ENCODE assay signal across 1 cellular context in the genomic region with DNA sequence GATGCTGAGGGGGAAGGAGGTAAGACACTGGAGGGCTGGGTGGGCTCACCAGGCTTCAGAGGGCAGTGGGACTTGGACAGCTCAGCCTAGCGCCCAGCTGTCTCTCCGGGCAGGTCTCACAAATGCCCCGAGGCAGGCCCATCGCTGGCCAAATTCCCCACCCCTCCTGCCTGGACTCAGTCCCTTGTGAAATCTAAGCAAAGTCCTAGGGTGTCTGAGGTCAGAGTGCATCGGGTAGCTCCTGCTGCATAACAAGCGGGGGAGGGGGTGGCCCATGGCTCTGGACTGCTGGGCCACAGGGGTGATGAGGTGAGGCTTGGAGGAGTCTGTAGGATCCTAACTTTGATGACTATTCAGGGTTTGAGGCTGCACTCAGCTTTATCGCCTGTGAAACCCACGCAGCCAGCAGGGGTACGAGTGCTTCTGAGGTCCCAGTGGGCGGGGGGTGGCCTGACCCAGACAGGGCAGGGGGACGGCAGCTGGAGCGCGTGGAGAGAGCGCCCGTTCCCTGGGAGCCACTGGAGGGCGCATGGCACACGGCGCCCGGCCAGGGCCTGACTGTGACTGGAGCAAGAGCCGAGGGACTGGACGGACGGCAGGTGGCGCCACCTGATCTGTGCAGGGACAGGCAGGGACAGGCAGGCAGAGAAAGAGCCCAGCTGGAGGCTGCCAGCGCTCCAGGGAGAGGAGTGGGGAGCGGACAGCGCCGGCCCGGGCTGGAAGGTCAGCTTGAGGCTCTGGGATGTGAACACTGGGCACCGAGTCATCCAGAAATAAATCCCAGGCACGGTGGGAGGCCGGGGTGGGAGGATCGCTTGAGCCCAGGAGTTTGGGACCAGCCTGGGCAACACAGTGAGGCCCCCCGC.
TF ChIP-seq lines count a peak whose summit lies in the region.

No MANE protein-coding gene starts in this region.

TF ChIP-seq in K562, 482 proteins besides CTCF, POLR2A, EP300 and RAD21 (continued from another document and continues in another):
- 0 out of 2 replicates have a peak, but pooled peaks have one; percentile 10 for TF ChIP-seq PKNOX1 (IDR thresholded peaks at IDR 0.05)
- no peak for TF ChIP-seq ZNF699 (CRISPR knock-in tag; IDR thresholded peaks at IDR 0.05; ENCODE audit: insufficient replicate concordance)
- TF ChIP-seq, protein P1, sequence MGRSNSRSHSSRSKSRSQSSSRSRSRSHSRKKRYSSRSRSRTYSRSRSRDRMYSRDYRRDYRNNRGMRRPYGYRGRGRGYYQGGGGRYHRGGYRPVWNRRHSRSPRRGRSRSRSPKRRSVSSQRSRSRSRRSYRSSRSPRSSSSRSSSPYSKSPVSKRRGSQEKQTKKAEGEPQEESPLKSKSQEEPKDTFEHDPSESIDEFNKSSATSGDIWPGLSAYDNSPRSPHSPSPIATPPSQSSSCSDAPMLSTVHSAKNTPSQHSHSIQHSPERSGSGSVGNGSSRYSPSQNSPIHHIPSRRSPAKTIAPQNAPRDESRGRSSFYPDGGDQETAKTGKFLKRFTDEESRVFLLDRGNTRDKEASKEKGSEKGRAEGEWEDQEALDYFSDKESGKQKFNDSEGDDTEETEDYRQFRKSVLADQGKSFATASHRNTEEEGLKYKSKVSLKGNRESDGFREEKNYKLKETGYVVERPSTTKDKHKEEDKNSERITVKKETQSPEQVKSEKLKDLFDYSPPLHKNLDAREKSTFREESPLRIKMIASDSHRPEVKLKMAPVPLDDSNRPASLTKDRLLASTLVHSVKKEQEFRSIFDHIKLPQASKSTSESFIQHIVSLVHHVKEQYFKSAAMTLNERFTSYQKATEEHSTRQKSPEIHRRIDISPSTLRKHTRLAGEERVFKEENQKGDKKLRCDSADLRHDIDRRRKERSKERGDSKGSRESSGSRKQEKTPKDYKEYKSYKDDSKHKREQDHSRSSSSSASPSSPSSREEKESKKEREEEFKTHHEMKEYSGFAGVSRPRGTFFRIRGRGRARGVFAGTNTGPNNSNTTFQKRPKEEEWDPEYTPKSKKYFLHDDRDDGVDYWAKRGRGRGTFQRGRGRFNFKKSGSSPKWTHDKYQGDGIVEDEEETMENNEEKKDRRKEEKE (IDR thresholded peaks at IDR 0.05; ENCODE audit: borderline replicate concordance in 1 of 2, control insufficient read depth in 1 of 2, low read depth in 2 of 2, low read length in 1 of 2) = no peak
- peak; percentile 58; the same call in 1 of the 2 replicates for TF ChIP-seq ZKSCAN1 (IDR thresholded peaks at IDR 0.05; ENCODE audit: low read depth, low read length)
- TF ChIP-seq ELF4 (CRISPR knock-in tag; IDR thresholded peaks at IDR 0.05) = no peak
- peak; percentile 45; the same call in 1 of the 2 replicates for TF ChIP-seq ZNF121 (CRISPR knock-in tag; conservative IDR thresholded peaks at IDR 0.05)
- TF ChIP-seq SAP30 (IDR thresholded peaks at IDR 0.05; ENCODE audit: borderline replicate concordance, insufficient read depth, low read depth, low read length, poor library complexity, severe bottlenecking) = no peak
- TF ChIP-seq NR3C1 (CRISPR knock-in tag; IDR thresholded peaks at IDR 0.05) = no peak
- TF ChIP-seq L3MBTL2 (IDR thresholded peaks at IDR 0.05) = peak; percentile 35; the same call in 1 of the 2 replicates
- TF ChIP-seq EP400 (IDR thresholded peaks at IDR 0.05) = no peak
- no peak for TF ChIP-seq COPS2 (conservative IDR thresholded peaks at IDR 0.05)
- TF ChIP-seq MAZ (CRISPR knock-in tag; conservative IDR thresholded peaks at IDR 0.05 in 1 of 2, IDR thresholded peaks at IDR 0.05 in 1 of 2) = peak; percentile 57 to 94
- 0 out of 2 replicates have a peak, but pooled peaks have one; percentile 31 for TF ChIP-seq CBFA2T2 (conservative IDR thresholded peaks at IDR 0.05)
- TF ChIP-seq ZNF655 (CRISPR knock-in tag; IDR thresholded peaks at IDR 0.05) = no peak
- no peak for TF ChIP-seq ZSCAN32 (CRISPR knock-in tag; IDR thresholded peaks at IDR 0.05)
- TF ChIP-seq ZNF274 (IDR thresholded peaks at IDR 0.05; ENCODE audit: borderline replicate concordance, low read depth, low read length) = no peak
- peak; percentile 70 for TF ChIP-seq POLR2G (IDR thresholded peaks at IDR 0.05; ENCODE audit: low read depth, low read length)
- no peak for TF ChIP-seq VEZF1 (CRISPR knock-in tag; IDR thresholded peaks at IDR 0.05)
- peak; percentile 55 for TF ChIP-seq NFIC (IDR thresholded peaks at IDR 0.05)
- 0 out of 2 replicates have a peak, but pooled peaks have one; percentile 55 for TF ChIP-seq ZNF384 (IDR thresholded peaks at IDR 0.05; ENCODE audit: low read depth, low read length)
- TF ChIP-seq ZNF740 (CRISPR knock-in tag; IDR thresholded peaks at IDR 0.05) = peak; percentile 86
- TF ChIP-seq ZNF740 (tag; IDR thresholded peaks at IDR 0.05) = no peak
- no peak for TF ChIP-seq U2AF2 (optimal IDR thresholded peaks at IDR 0.05; ENCODE audit: low read depth, low read length)
- TF ChIP-seq SMC3 (conservative IDR thresholded peaks at IDR 0.05; ENCODE audit: insufficient read depth, low read depth, low read length) = peak; percentile 100
- peak; percentile 61; the same call in 1 of the 2 replicates for TF ChIP-seq JUND (IDR thresholded peaks at IDR 0.05; ENCODE audit: borderline replicate concordance, low read depth, low read length)
- no peak; the same call in 2 of the 3 replicates for TF ChIP-seq JUND (tag; IDR thresholded peaks at IDR 0.05; ENCODE audit: borderline replicate concordance, low read depth, low read length)
- peak; percentile 25; the same call in 1 of the 2 replicates for TF ChIP-seq AFF4 (CRISPR knock-in tag; IDR thresholded peaks at IDR 0.05)
- TF ChIP-seq PHF20 (IDR thresholded peaks at IDR 0.05; ENCODE audit: partially characterized antibody) = peak; percentile 41
- TF ChIP-seq TBL1XR1 (IDR thresholded peaks at IDR 0.05; ENCODE audit: low read length in 2 of 2) = 0 out of 4 replicates have a peak, but pooled peaks have one; percentile 30 to 36
- peak; percentile 81 for TF ChIP-seq GABPB1 (CRISPR knock-in tag; IDR thresholded peaks at IDR 0.05)
- peak; percentile 31 for TF ChIP-seq TBP (optimal IDR thresholded peaks at IDR 0.05; ENCODE audit: low read depth, low read length)
- TF ChIP-seq, protein P2, sequence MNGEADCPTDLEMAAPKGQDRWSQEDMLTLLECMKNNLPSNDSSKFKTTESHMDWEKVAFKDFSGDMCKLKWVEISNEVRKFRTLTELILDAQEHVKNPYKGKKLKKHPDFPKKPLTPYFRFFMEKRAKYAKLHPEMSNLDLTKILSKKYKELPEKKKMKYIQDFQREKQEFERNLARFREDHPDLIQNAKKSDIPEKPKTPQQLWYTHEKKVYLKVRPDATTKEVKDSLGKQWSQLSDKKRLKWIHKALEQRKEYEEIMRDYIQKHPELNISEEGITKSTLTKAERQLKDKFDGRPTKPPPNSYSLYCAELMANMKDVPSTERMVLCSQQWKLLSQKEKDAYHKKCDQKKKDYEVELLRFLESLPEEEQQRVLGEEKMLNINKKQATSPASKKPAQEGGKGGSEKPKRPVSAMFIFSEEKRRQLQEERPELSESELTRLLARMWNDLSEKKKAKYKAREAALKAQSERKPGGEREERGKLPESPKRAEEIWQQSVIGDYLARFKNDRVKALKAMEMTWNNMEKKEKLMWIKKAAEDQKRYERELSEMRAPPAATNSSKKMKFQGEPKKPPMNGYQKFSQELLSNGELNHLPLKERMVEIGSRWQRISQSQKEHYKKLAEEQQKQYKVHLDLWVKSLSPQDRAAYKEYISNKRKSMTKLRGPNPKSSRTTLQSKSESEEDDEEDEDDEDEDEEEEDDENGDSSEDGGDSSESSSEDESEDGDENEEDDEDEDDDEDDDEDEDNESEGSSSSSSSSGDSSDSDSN (IDR thresholded peaks at IDR 0.05; ENCODE audit: borderline replicate concordance in 1 of 2, low read depth in 2 of 2, low read length in 2 of 2) = peak in 1 of 2 experiments; percentile 77; a peak in 1 of 4 replicates
- no peak for TF ChIP-seq CHCHD3 (CRISPR knock-in tag; IDR thresholded peaks at IDR 0.05)
- peak; percentile 48; the same call in 1 of the 2 replicates for TF ChIP-seq ZFX (CRISPR knock-in tag; IDR thresholded peaks at IDR 0.05)
- peak; percentile 69 for TF ChIP-seq HMGN3 (IDR thresholded peaks at IDR 0.05; ENCODE audit: borderline replicate concordance, extremely low read depth, insufficient read length, low read depth, low read length)
- TF ChIP-seq, protein P3, sequence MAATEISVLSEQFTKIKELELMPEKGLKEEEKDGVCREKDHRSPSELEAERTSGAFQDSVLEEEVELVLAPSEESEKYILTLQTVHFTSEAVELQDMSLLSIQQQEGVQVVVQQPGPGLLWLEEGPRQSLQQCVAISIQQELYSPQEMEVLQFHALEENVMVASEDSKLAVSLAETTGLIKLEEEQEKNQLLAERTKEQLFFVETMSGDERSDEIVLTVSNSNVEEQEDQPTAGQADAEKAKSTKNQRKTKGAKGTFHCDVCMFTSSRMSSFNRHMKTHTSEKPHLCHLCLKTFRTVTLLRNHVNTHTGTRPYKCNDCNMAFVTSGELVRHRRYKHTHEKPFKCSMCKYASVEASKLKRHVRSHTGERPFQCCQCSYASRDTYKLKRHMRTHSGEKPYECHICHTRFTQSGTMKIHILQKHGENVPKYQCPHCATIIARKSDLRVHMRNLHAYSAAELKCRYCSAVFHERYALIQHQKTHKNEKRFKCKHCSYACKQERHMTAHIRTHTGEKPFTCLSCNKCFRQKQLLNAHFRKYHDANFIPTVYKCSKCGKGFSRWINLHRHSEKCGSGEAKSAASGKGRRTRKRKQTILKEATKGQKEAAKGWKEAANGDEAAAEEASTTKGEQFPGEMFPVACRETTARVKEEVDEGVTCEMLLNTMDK (IDR thresholded peaks at IDR 0.05; ENCODE audit: borderline replicate concordance, insufficient read depth, low read depth, low read length, poor library complexity, severe bottlenecking) = peak; percentile 90
